6 cellular contexts compared by ENCODE assay signal in the genomic region with DNA sequence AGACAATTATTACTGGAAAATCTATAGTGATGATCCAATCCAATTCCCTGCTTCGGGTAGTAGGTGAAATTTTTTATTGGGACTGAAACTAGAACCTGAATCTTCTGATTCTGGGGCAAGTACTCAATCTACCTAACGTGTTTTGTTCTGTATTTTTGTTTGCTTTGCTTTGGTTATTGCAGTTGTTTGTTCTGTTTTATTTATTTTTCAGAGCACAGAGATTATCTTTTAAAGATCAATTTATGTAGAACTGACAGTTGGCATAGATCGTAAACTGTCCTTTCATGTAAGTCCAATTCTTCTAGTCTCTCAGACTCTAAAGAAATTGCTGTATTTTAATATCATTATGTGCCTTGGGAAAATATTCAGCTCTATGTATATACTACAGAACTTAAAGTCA.
"Had no signal": no experiment of that assay in that cellular context is flagged by ENCODE, and none has a peak within 500 bp of the region (broad histone marks: within the 10 kb centered on the region; RNA-seq: fewer than 3 reads in every experiment).

No MANE protein-coding gene starts in this region.

- H3K4me3 ChIP-seq: K562 had no signal

- DNase-seq: IMR-90, KBM-7, KG1 had no signal

- H3K27ac ChIP-seq: HL-60, KMS-11 had no signal
